Comparison of ENCODE assay signal across 21 cellular contexts in the genomic region with DNA sequence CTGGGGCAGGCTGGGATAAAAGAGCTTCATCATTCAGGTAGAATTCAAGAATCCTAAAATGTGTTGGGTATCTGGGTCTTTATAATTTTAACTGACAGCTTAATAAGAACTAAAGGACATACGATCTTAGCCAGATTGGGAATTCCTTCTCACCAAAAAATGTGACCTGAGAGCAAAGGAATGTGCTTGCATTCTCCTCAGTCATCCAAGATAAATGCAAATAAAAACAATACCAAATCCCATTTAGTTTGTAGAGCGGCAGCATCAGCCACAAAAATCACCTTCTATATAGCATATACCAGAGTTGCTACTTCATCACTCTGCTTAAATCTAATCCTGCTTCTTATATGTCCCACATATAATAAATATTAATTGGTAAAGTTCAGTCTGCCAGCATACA. TPM values are rescaled to one million over a fixed set of nuclear protein-coding genes. Genes with fewer than 3 reads are reported as not detected.
DNase-seq lines count a peak whose midpoint lies in the region; ATAC-seq, FAIRE-seq and TF ChIP-seq lines count a peak whose summit lies in the region.
"Had no signal": no experiment of that assay in that cellular context is flagged by ENCODE, and none has a peak within 500 bp of the region (broad histone marks: within the 10 kb centered on the region; RNA-seq: fewer than 3 reads in every experiment).

No MANE protein-coding gene starts in this region.

- peak; percentile 36 for FAIRE-seq in H1 (lab: Jason Lieb, UNC)

- no peak overlapping the region for H2BK5ac ChIP-seq in H1 (ENCODE audit: low read depth, low read length)

- ATAC-seq in effector memory CD8-positive, alpha-beta T cell (replicated peaks) = no peak
- no peak for ATAC-seq in GM18498 (IDR thresholded peaks at IDR 0.05; ENCODE audit: unreplicated experiment)
- ATAC-seq: activated T-helper 17 cell treated with anti-CD3 and anti-CD28 coated beads, Interleukin-2, amount 50 U/mL, for 72 hours; CD8-positive, alpha-beta T cell; left lobe of liver; right cardiac atrium; stimulated activated effector memory CD8-positive, alpha-beta T cell treated with anti-CD3 and anti-CD28 coated beads, Interleukin-12 subunit alpha, Interleukin-12 subunit beta, amount 100 ng/mL, for 72 hours had no signal

- H3K23ac ChIP-seq in H1 (ENCODE audit: insufficient read length) = no peak overlapping the region

- TF ChIP-seq EP300 in H1 (IDR thresholded peaks at IDR 0.05; ENCODE audit: borderline replicate concordance in 1 of 2, low read depth in 2 of 2, low read length in 2 of 2) = no peak

- no peak overlapping the region for H2AK5ac ChIP-seq in H1 (ENCODE audit: low read depth, low read length)

- H4K91ac ChIP-seq in H1 (replicated peaks; ENCODE audit: insufficient read length, low read length) = no peak overlapping the region

- no peak overlapping the region for H3K4me3 Mint-ChIP-seq in effector memory CD8-positive, alpha-beta T cell
- H3K4me3 Mint-ChIP-seq: activated T-helper 17 cell treated with anti-CD3 and anti-CD28 coated beads, Interleukin-2, amount 50 U/mL, for 72 hours; CD8-positive, alpha-beta T cell; IgD-negative memory B cell; naive B cell; stimulated activated effector memory CD8-positive, alpha-beta T cell treated with anti-CD3 and anti-CD28 coated beads, Interleukin-12 subunit alpha, Interleukin-12 subunit beta, amount 100 ng/mL, for 72 hours; T-helper 2 cell treated with Interferon-gamma antibody and Interleukin-4, amounts not matched to agents 5 μg/mL and 100 μg/mL, for 36 hours had no signal

- no peak overlapping the region for H3K27ac ChIP-seq in H1 (ENCODE audit: low read depth, low read length)
- peak overlapping the region; percentile 52 for H3K27ac ChIP-seq in osteoblast (ENCODE audit: low read depth, low read length)
- H3K27ac ChIP-seq in substantia nigra (ENCODE audit: low read depth, low read length, poor library complexity, severe bottlenecking) = no peak overlapping the region

- H2BK15ac ChIP-seq in H1 (ENCODE audit: low read length) = no peak overlapping the region

- TF ChIP-seq CTCF in H1 (IDR thresholded peaks at IDR 0.05; ENCODE audit: control extremely low read depth in 1 of 3, insufficient read depth in 1 of 3, low read depth in 1 of 3, low read length in 3 of 3) = no peak
- TF ChIP-seq CTCF in osteoblast (IDR thresholded peaks at IDR 0.05; ENCODE audit: extremely low read depth, low read depth, low read length) = no peak

- no peaks in the 10 kb centered on the region for H3K4me1 ChIP-seq in H1 (replicated peaks in 1 of 4; ENCODE audit: control insufficient read depth in 3 of 4, insufficient read depth in 4 of 4, low read length in 3 of 4)
- H3K4me1 ChIP-seq in osteoblast (ENCODE audit: insufficient read depth, low read length) = peaks cover 13% of the 10 kb centered on the region

- H3K79me2 ChIP-seq in H1 (ENCODE audit: control insufficient read depth in 1 of 2, insufficient read depth in 2 of 2, low read length in 2 of 2) = peaks cover 0 to 7% of the 10 kb centered on the region in 2 experiments; a peak in 1 of 4 replicates
- no peaks in the 10 kb centered on the region for H3K79me2 ChIP-seq in osteoblast (ENCODE audit: insufficient read depth, low read length)

- no peaks in the 10 kb centered on the region for H3K27me3 ChIP-seq in MG63
- no peaks in the 10 kb centered on the region for H3K27me3 ChIP-seq in H1 (replicated peaks in 1 of 4; ENCODE audit: control insufficient read depth in 3 of 4, extremely low read depth in 1 of 4, insufficient read depth in 3 of 4, low read length in 3 of 4)
- H3K27me3 ChIP-seq in osteoblast (ENCODE audit: insufficient read depth, low read length) = no peaks in the 10 kb centered on the region

- H3K9me3 Mint-ChIP-seq in effector memory CD8-positive, alpha-beta T cell = no peaks in the 10 kb centered on the region
- H3K9me3 Mint-ChIP-seq: activated T-helper 17 cell treated with anti-CD3 and anti-CD28 coated beads, Interleukin-2, amount 50 U/mL, for 72 hours; CD8-positive, alpha-beta T cell; IgD-negative memory B cell; naive B cell; stimulated activated effector memory CD8-positive, alpha-beta T cell treated with anti-CD3 and anti-CD28 coated beads, Interleukin-12 subunit alpha, Interleukin-12 subunit beta, amount 100 ng/mL, for 72 hours; T-helper 2 cell treated with Interferon-gamma antibody and Interleukin-4, amounts not matched to agents 5 μg/mL and 100 μg/mL, for 36 hours had no signal

- no peaks in the 10 kb centered on the region for H3K9me3 ChIP-seq in MG63
- no peaks in the 10 kb centered on the region for H3K9me3 ChIP-seq in H1 (ENCODE audit: insufficient read depth in 2 of 2, low read depth in 1 of 2, low read length in 1 of 2)
- no peaks in the 10 kb centered on the region for H3K9me3 ChIP-seq in osteoblast (ENCODE audit: low read depth, low read length)

- no peak overlapping the region for H3K4ac ChIP-seq in H1 (replicated peaks; ENCODE audit: insufficient read length, low read depth, low read length)

- no peak overlapping the region for H3K9ac ChIP-seq in H1 (replicated peaks in 1 of 4; ENCODE audit: extremely low read depth in 1 of 4, low read depth in 3 of 4, low read length in 3 of 4)

- WGBS in H1 (ENCODE audit: extremely low coverage in 1 of 2, insufficient coverage in 1 of 2, insufficient read length in 1 of 2, insufficient replicate concordance in 2 of 2, low coverage in 1 of 2, low lambda C conversion rate in 2 of 2, missing lambda C conversion rate in 1 of 2), 2 experiments = 67% methylated on average over 2 of the region's 2 CpGs; no CpG with 5 or more reads in 1 of the 2 experiments

- no peak overlapping the region for H3K27ac Mint-ChIP-seq in effector memory CD8-positive, alpha-beta T cell
- H3K27ac Mint-ChIP-seq: activated T-helper 17 cell treated with anti-CD3 and anti-CD28 coated beads, Interleukin-2, amount 50 U/mL, for 72 hours; CD8-positive, alpha-beta T cell; IgD-negative memory B cell; naive B cell; stimulated activated effector memory CD8-positive, alpha-beta T cell treated with anti-CD3 and anti-CD28 coated beads, Interleukin-12 subunit alpha, Interleukin-12 subunit beta, amount 100 ng/mL, for 72 hours; T-helper 2 cell treated with Interferon-gamma antibody and Interleukin-4, amounts not matched to agents 5 μg/mL and 100 μg/mL, for 36 hours had no signal

- H3K36me3 ChIP-seq in MG63 (no peaks in the 10 kb centered on the region), H1 (ENCODE audit: control insufficient read depth in 2 of 4, insufficient read depth in 4 of 4, low read length in 3 of 4) (no peaks in the 10 kb centered on the region), osteoblast (ENCODE audit: insufficient read depth, low read length) (no peaks in the 10 kb centered on the region)

- DNase-seq in EL (peak; percentile 85), MG63 (peak; percentile 12), H1 (ENCODE audit: low read depth in 1 of 2, low spot score in 2 of 2) (no peak), osteoblast (ENCODE audit: insufficient read length, low spot score, missing footprints) (no peak), substantia nigra (lab: John Stamatoyannopoulos, UW) (no peak), occipital lobe (lab: John Stamatoyannopoulos, UW) (no peak)
- no peak for DNase-seq in effector memory CD8-positive, alpha-beta T cell
- DNase-seq: aorta; CD8-positive, alpha-beta T cell; effector CD8-positive, alpha-beta T cell; naive B cell; NCI-H1417 treated with DMSO at 0.1 percent for 48 hours; NCI-H526; right cardiac atrium; stimulated activated CD4-positive, alpha-beta T cell treated with anti-CD3 and anti-CD28 coated beads, Interleukin-4, amount 100 ng/mL, for 1 hour had no signal

- H4K5ac ChIP-seq in H1 (ENCODE audit: insufficient read length, low read depth, low read length) = no peak overlapping the region

- CTCF ChIA-PET in H1 (lab: Charles Lee; ENCODE audit: partially characterized antibody) = interaction anchor here (0.9 to 1.4 kb wide), 5 partner anchors 8 to 165 kb away, joined by 3 to 5 read pairs (median 3); partner anchors contain the start of genes BYSL and MED20

- no peak overlapping the region for H2BK12ac ChIP-seq in H1 (ENCODE audit: low read depth, low read length)

- H3K4me3 ChIP-seq in MG63 (no peak overlapping the region), H1 (ENCODE audit: extremely low read depth in 1 of 4, insufficient read depth in 2 of 4, low read depth in 3 of 4, low read length in 4 of 4) (no peak overlapping the region), osteoblast (ENCODE audit: insufficient read depth, low read length) (no peak overlapping the region)

- no peaks in the 10 kb centered on the region for H3K36me3 Mint-ChIP-seq in effector memory CD8-positive, alpha-beta T cell (ENCODE audit: insufficient read depth)
- H3K36me3 Mint-ChIP-seq: CD8-positive, alpha-beta T cell; naive B cell; stimulated activated effector memory CD8-positive, alpha-beta T cell treated with anti-CD3 and anti-CD28 coated beads, Interleukin-12 subunit alpha, Interleukin-12 subunit beta, amount 100 ng/mL, for 72 hours had no signal

- no peaks in the 10 kb centered on the region for H3K23me2 ChIP-seq in H1 (ENCODE audit: low read depth, low read length)

- H3K4me1 Mint-ChIP-seq in effector memory CD8-positive, alpha-beta T cell (ENCODE audit: low read depth in 2 of 2) = no peaks in the 10 kb centered on the region
- H3K4me1 Mint-ChIP-seq: activated T-helper 17 cell treated with anti-CD3 and anti-CD28 coated beads, Interleukin-2, amount 50 U/mL, for 72 hours; stimulated activated effector memory CD8-positive, alpha-beta T cell treated with anti-CD3 and anti-CD28 coated beads, Interleukin-12 subunit alpha, Interleukin-12 subunit beta, amount 100 ng/mL, for 72 hours had no signal

- H3K79me1 ChIP-seq in H1 (ENCODE audit: low read depth, low read length) = no peaks in the 10 kb centered on the region; the same call in 1 of the 2 replicates

- no peak for TF ChIP-seq POLR2A in H1 (IDR thresholded peaks at IDR 0.05; ENCODE audit: control extremely low read depth in 1 of 2, low read depth in 2 of 2, low read length in 2 of 2)

- H3K4me2 ChIP-seq in H1 (ENCODE audit: insufficient read depth in 1 of 2, low read depth in 2 of 2, low read length in 2 of 2) (no peak overlapping the region), osteoblast (ENCODE audit: insufficient read depth, low read length) (peak overlapping the region; percentile 49)

- no peak overlapping the region for H2BK120ac ChIP-seq in H1 (replicated peaks; ENCODE audit: low read depth, low read length)

- H3K14ac ChIP-seq in H1 (ENCODE audit: insufficient read length) = no peak overlapping the region

- TF ChIP-seq RAD21 in H1 (IDR thresholded peaks at IDR 0.05 in 1 of 2, conservative IDR thresholded peaks at IDR 0.05 in 1 of 2; ENCODE audit: low read depth in 2 of 2, low read length in 2 of 2) = no peak

- POLR2A ChIA-PET in H1 (lab: Charles Lee; ENCODE audit: partially characterized antibody) = interaction anchor here (0.8 to 1.5 kb wide), 2 partner anchors 16 to 173 kb away, joined by 3 to 4 read pairs; partner anchors contain the start of gene TAF8

- H3K18ac ChIP-seq in H1 (ENCODE audit: extremely low read depth, low read length) = no peak overlapping the region

- H4K20me1 ChIP-seq in H1 (replicated peaks in 1 of 2; ENCODE audit: control insufficient read depth in 1 of 2, insufficient read depth in 2 of 2, low read length in 2 of 2) = peaks cover 0 to 2% of the 10 kb centered on the region in 2 experiments
- no peaks in the 10 kb centered on the region for H4K20me1 ChIP-seq in osteoblast (ENCODE audit: insufficient read depth, low read length)

- H2AFZ ChIP-seq in H1 (ENCODE audit: low read length) = no peak overlapping the region
- no peak overlapping the region for H2AFZ ChIP-seq in osteoblast (ENCODE audit: low read length)

- no peaks in the 10 kb centered on the region for H3K27me3 Mint-ChIP-seq in effector memory CD8-positive, alpha-beta T cell
- H3K27me3 Mint-ChIP-seq: activated T-helper 17 cell treated with anti-CD3 and anti-CD28 coated beads, Interleukin-2, amount 50 U/mL, for 72 hours; IgD-negative memory B cell; naive B cell had no signal

- H2BK20ac ChIP-seq in H1 (ENCODE audit: low read length) = no peak overlapping the region

- no peak overlapping the region for H4K8ac ChIP-seq in H1 (ENCODE audit: extremely low read depth, insufficient read depth, low read length)

- H3K56ac ChIP-seq in H1 (replicated peaks; ENCODE audit: insufficient read length, low read depth, low read length) = no peak overlapping the region

RNA-seq across cellular contexts. Expression of gene USP49, which starts 16.9 kb away (rescaled TPM):
- 1.1 and 1.3 TPM in 2 replicates for total RNA-seq in MG63 (2014; rRNA removed; shearing (Covaris generic); ENCODE audit: low replicate concordance)
- total RNA-seq in H1 (2021; fragmentation: NEBNext Ultra II Directional; extraction: Animal tissue kit (Norgen Biotek cat#: 25700)) = 21.1 and 24.4 TPM in 2 replicates
- 6.9 and 10.8 TPM in 2 replicates for polyA plus RNA-seq in H1 (2011; rRNA removed)
- 13.0 TPM for polyA plus RNA-seq in H1 (2011; cell fraction: cytosol; rRNA removed)
- polyA plus RNA-seq in H1 (2011; cell fraction: nucleus; rRNA removed) = 22.0 TPM
- polyA plus RNA-seq in H1 (2012, experiment 1 of 2) = 15.7 to 27.2 TPM (median 20.7 TPM) in 4 replicates
- 1.6 TPM for polyA plus RNA-seq in H1 (2012, experiment 2 of 2)
- 10.4 TPM for polyA plus RNA-seq in H1 (2013, experiment 1 of 2)
- 8.7 TPM for polyA plus RNA-seq in H1 (2013, experiment 2 of 2)
- polyA minus RNA-seq in H1 (2011; rRNA and poly(A)+ RNA removed) = 10.2 and 12.0 TPM in 2 replicates
- 9.2 TPM for polyA minus RNA-seq in H1 (2011; cell fraction: cytosol; rRNA and poly(A)+ RNA removed)
- 14.2 TPM for polyA minus RNA-seq in H1 (2011; cell fraction: nucleus; rRNA and poly(A)+ RNA removed)
- total RNA-seq in osteoblast = 3.6 and 3.8 TPM in 2 replicates
- 12.5 TPM for total RNA-seq in occipital lobe

RNA-seq across cellular contexts. Expression of gene MED20, which starts 42.7 kb away (rescaled TPM):
- 7.7 and 13.7 TPM in 2 replicates for total RNA-seq in MG63 (2014; rRNA removed; shearing (Covaris generic); ENCODE audit: low replicate concordance)
- 38.7 and 42.9 TPM in 2 replicates for total RNA-seq in H1 (2021; fragmentation: NEBNext Ultra II Directional; extraction: Animal tissue kit (Norgen Biotek cat#: 25700))
- polyA plus RNA-seq in H1 (2011; rRNA removed) = 46.6 and 51.8 TPM in 2 replicates
- 50.1 TPM for polyA plus RNA-seq in H1 (2011; cell fraction: cytosol; rRNA removed)
- polyA plus RNA-seq in H1 (2011; cell fraction: nucleus; rRNA removed) = 39.8 TPM
- 30.8 to 38.3 TPM (median 36.3 TPM) in 4 replicates for polyA plus RNA-seq in H1 (2012, experiment 1 of 2)
- 6.6 TPM for polyA plus RNA-seq in H1 (2012, experiment 2 of 2)
- polyA plus RNA-seq in H1 (2013, experiment 1 of 2) = 20.7 TPM
- 21.7 TPM for polyA plus RNA-seq in H1 (2013, experiment 2 of 2)
- polyA minus RNA-seq in H1 (2011; rRNA and poly(A)+ RNA removed) = 55.4 and 56.5 TPM in 2 replicates
- polyA minus RNA-seq in H1 (2011; cell fraction: cytosol; rRNA and poly(A)+ RNA removed) = 23.5 TPM
- 24.5 TPM for polyA minus RNA-seq in H1 (2011; cell fraction: nucleus; rRNA and poly(A)+ RNA removed)
- 27.4 and 30.8 TPM in 2 replicates for total RNA-seq in osteoblast
- total RNA-seq in occipital lobe = 15.9 TPM

RNA-seq across cellular contexts. Expression of gene BYSL, which starts 43.1 kb away (rescaled TPM):
- 34.0 and 64.8 TPM in 2 replicates for total RNA-seq in MG63 (2014; rRNA removed; shearing (Covaris generic); ENCODE audit: low replicate concordance)
- 43.9 and 49.2 TPM in 2 replicates for total RNA-seq in H1 (2021; fragmentation: NEBNext Ultra II Directional; extraction: Animal tissue kit (Norgen Biotek cat#: 25700))
- polyA plus RNA-seq in H1 (2011; rRNA removed) = 37.3 and 42.8 TPM in 2 replicates
- polyA plus RNA-seq in H1 (2011; cell fraction: cytosol; rRNA removed) = 43.0 TPM
- polyA plus RNA-seq in H1 (2011; cell fraction: nucleus; rRNA removed) = 67.7 TPM
- 38.5 to 46.6 TPM (median 45.2 TPM) in 4 replicates for polyA plus RNA-seq in H1 (2012, experiment 1 of 2)
- 50.3 TPM for polyA plus RNA-seq in H1 (2012, experiment 2 of 2)
- polyA plus RNA-seq in H1 (2013, experiment 1 of 2) = 24.2 TPM
- 23.7 TPM for polyA plus RNA-seq in H1 (2013, experiment 2 of 2)
- polyA minus RNA-seq in H1 (2011; rRNA and poly(A)+ RNA removed) = 44.1 and 47.7 TPM in 2 replicates
- 27.4 TPM for polyA minus RNA-seq in H1 (2011; cell fraction: cytosol; rRNA and poly(A)+ RNA removed)
- 30.1 TPM for polyA minus RNA-seq in H1 (2011; cell fraction: nucleus; rRNA and poly(A)+ RNA removed)
- total RNA-seq in osteoblast (11.6 and 11.8 TPM in 2 replicates), occipital lobe (14.0 TPM)

Comparison
In these comparisons a context has a peak if more than half of its experiments do, and no peak if none do; other contexts are left out.
1. DNase-seq: peak in EL (single experiment) and MG63 (single experiment); none in H1 (0 of 2), osteoblast (single experiment), effector memory CD8-positive, alpha-beta T cell (0 of 3), substantia nigra (0 of 49) and occipital lobe (single experiment).